ENCODE assay signal across 16 cellular contexts in the genomic region with DNA sequence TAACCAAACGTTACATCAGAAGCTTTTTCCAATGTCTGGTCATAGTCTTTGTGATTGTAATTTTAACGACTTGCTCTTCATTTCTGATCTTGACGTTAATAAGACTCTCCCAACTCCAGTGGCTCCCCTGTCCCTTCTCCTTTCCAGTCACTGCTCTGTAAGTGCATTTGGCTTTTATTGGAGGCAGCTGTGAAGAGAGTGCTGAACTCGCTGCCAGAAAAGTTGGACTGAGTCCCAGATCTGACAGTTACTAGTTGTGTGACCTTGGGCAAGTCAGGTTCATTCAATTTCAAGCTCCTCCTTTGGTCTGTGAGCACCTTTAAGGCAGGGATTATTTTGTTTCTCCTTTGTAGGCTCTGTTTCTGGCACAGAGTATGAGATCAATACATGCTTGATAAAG.
DNase-seq lines count a peak whose midpoint lies in the region; ATAC-seq and TF ChIP-seq lines count a peak whose summit lies in the region.
"Had no signal": no experiment of that assay in that cellular context is flagged by ENCODE, and none has a peak within 500 bp of the region (broad histone marks: within the 10 kb centered on the region; RNA-seq: fewer than 3 reads in every experiment).

No MANE protein-coding gene starts in this region.

- CTCF ChIA-PET in CD8-positive, alpha-beta memory T cell (lab: Charles Lee), result no interaction called here

- H3K27ac ChIP-seq in SK-N-MC, result peak overlapping the region; percentile 29; the same call in 1 of the 2 replicates
- no peak overlapping the region for H3K27ac ChIP-seq in substantia nigra (ENCODE audit: low read depth, low read length, poor library complexity, severe bottlenecking)
- H3K27ac ChIP-seq in CD8-positive, alpha-beta memory T cell (ENCODE audit: low read depth, low read length), result no peak overlapping the region

- peak; percentile 92 for ATAC-seq in Right ventricle myocardium inferior
- ATAC-seq: activated T-cell treated with anti-CD3 and anti-CD28 coated beads, Interleukin-2, amount 50 U/mL, for 4 hours had no signal

- POLR2A ChIA-PET in CD8-positive, alpha-beta memory T cell (lab: Charles Lee), result no interaction called here

- in situ Hi-C loops in GM13976 (cut with MboI; ENCODE audit: low sequenced_read_pairs, unreplicated experiment), result no loop called here

- no peak overlapping the region for H3K4me3 Mint-ChIP-seq in CD8-positive, alpha-beta memory T cell
- H3K4me3 Mint-ChIP-seq: activated T-cell treated with anti-CD3 and anti-CD28 coated beads, Interleukin-2, amount 50 U/mL, for 4 hours; type B pancreatic cell had no signal

- H3K27me3 ChIP-seq in CD8-positive, alpha-beta memory T cell (ENCODE audit: insufficient read depth, low read length, poor library complexity, severe bottlenecking), result no peaks in the 10 kb centered on the region

- no peaks in the 10 kb centered on the region for H3K36me3 ChIP-seq in SK-N-MC (ENCODE audit: insufficient read depth, low read length)
- H3K36me3 ChIP-seq in CD8-positive, alpha-beta memory T cell (ENCODE audit: insufficient read depth, low read length), result no peaks in the 10 kb centered on the region

- H3K9me3 Mint-ChIP-seq in CD8-positive, alpha-beta memory T cell, result peaks cover 0 to 14% (median 4%) of the 10 kb centered on the region in 5 donors

- H3K4me1 ChIP-seq in CD8-positive, alpha-beta memory T cell (ENCODE audit: insufficient read depth, low read length), result no peaks in the 10 kb centered on the region

- H3K36me3 Mint-ChIP-seq in CD8-positive, alpha-beta memory T cell, result no peaks in the 10 kb centered on the region
- H3K36me3 Mint-ChIP-seq: type B pancreatic cell had no signal

- 0 out of 2 replicates have a peak overlapping the region, but pooled peaks have one; percentile 18 for H3K4me3 ChIP-seq in SK-N-MC
- H3K4me3 ChIP-seq in fibroblast of villous mesenchyme (ENCODE audit: low read depth, low read length), result no peak overlapping the region
- no peak overlapping the region for H3K4me3 ChIP-seq in CD8-positive, alpha-beta memory T cell (ENCODE audit: low read length)

- no peak for DNase-seq in Right ventricle myocardium inferior (ENCODE audit: missing footprints)
- DNase-seq in cardiac septum (ENCODE audit: low spot score), result no peak
- DNase-seq in SK-N-MC (ENCODE audit: low read depth, low spot score), result peak; percentile 26
- DNase-seq in fibroblast of villous mesenchyme (ENCODE audit: low read depth), result peak; percentile 73
- DNase-seq in substantia nigra (lab: John Stamatoyannopoulos, UW), result no peak
- no peak for DNase-seq in CD8-positive, alpha-beta memory T cell
- DNase-seq in glomerular visceral epithelial cell (ENCODE audit: extremely low spot score), result no peak
- DNase-seq in GM13976 (ENCODE audit: low spot score), result no peak
- DNase-seq: activated T-cell treated with anti-CD3 and anti-CD28 coated beads, Interleukin-2, amount 50 U/mL, for 4 hours; anterior cingulate cortex; effector CD8-positive, alpha-beta T cell; Karpas-422; mammary epithelial cell; nucleus accumbens; SW 1271 had no signal

- no peaks in the 10 kb centered on the region for H3K4me1 Mint-ChIP-seq in CD8-positive, alpha-beta memory T cell

- no peak for TF ChIP-seq CTCF in fibroblast of villous mesenchyme (IDR thresholded peaks at IDR 0.05; ENCODE audit: insufficient read depth, low read depth, low read length)
- TF ChIP-seq CTCF in GM13976 (IDR thresholded peaks at IDR 0.05; ENCODE audit: borderline replicate concordance, control extremely low read depth, extremely low read depth, insufficient read depth, missing control alignments), result no peak

- intact Hi-C loops in Right ventricle myocardium inferior (cut with DNase I), result no loop called here
- intact Hi-C loops in cardiac septum (cut with DNase I), result no loop called here

- H3K27me3 Mint-ChIP-seq in CD8-positive, alpha-beta memory T cell, result peaks cover 15 to 41% of the 10 kb centered on the region in 2 donors

- no peak overlapping the region for H3K27ac Mint-ChIP-seq in CD8-positive, alpha-beta memory T cell
- H3K27ac Mint-ChIP-seq: type B pancreatic cell had no signal

- no peak overlapping the region for H3K9ac ChIP-seq in SK-N-MC (ENCODE audit: insufficient read length)

- H3K9me3 ChIP-seq in SK-N-MC (ENCODE audit: low read depth, low read length), result no peaks in the 10 kb centered on the region
- no peaks in the 10 kb centered on the region for H3K9me3 ChIP-seq in CD8-positive, alpha-beta memory T cell (ENCODE audit: low read length)

Comparison
In these comparisons a context has a peak if more than half of its experiments do, and no peak if none do; other contexts are left out.
1. DNase-seq: peak in SK-N-MC (single experiment) and fibroblast of villous mesenchyme (single experiment); none in Right ventricle myocardium inferior (single experiment), cardiac septum (single experiment), substantia nigra (0 of 49), CD8-positive, alpha-beta memory T cell (0 of 5), glomerular visceral epithelial cell (single experiment) and GM13976 (single experiment).